ENCODE assay signal across 1 cellular context in genomic region chr19:49443366-49444099, GRCh38.
TF ChIP-seq lines count a peak whose summit lies in the region.

No MANE protein-coding gene starts in this region.

TF ChIP-seq in H1, 55 proteins besides CTCF, POLR2A, EP300 and RAD21:
- TF ChIP-seq EGR1 (IDR thresholded peaks at IDR 0.05; ENCODE audit: borderline replicate concordance, low read depth, low read length), result peak; percentile 92
- TF ChIP-seq TAF1 (IDR thresholded peaks at IDR 0.05; ENCODE audit: low read depth, low read length), result peak; percentile 49; the same call in 1 of the 2 replicates
- TF ChIP-seq ATF2 (IDR thresholded peaks at IDR 0.05; ENCODE audit: low read length), result no peak
- TF ChIP-seq EZH2 (IDR thresholded peaks at IDR 0.05; ENCODE audit: low read depth, low read length, severe bottlenecking), result no peak
- TF ChIP-seq SP1 (IDR thresholded peaks at IDR 0.05; ENCODE audit: low read depth, low read length), result 0 out of 2 replicates have a peak, but pooled peaks have one; percentile 46
- no peak; the same call in 1 of the 2 replicates for TF ChIP-seq POLR2AphosphoS5 (IDR thresholded peaks at IDR 0.05; ENCODE audit: low read depth, low read length)
- peak; percentile 73 for TF ChIP-seq CREB1 (IDR thresholded peaks at IDR 0.05)
- no peak for TF ChIP-seq HDAC6 (IDR thresholded peaks at IDR 0.05; ENCODE audit: low read depth, low read length)
- no peak for TF ChIP-seq FOSL1 (IDR thresholded peaks at IDR 0.05; ENCODE audit: insufficient read depth, low read depth, low read length)
- TF ChIP-seq MAFK (IDR thresholded peaks at IDR 0.05; ENCODE audit: low read depth, low read length), result no peak
- TF ChIP-seq NRF1 (IDR thresholded peaks at IDR 0.05; ENCODE audit: low read depth, low read length), result no peak
- TF ChIP-seq CHD2 (IDR thresholded peaks at IDR 0.05; ENCODE audit: low read length), result no peak; the same call in 1 of the 2 replicates
- no peak for TF ChIP-seq TAF7 (optimal IDR thresholded peaks at IDR 0.05; ENCODE audit: borderline replicate concordance, low read depth, low read length)
- TF ChIP-seq SIX5 (IDR thresholded peaks at IDR 0.05; ENCODE audit: low read depth, low read length), result peak; percentile 96
- TF ChIP-seq ASH2L (IDR thresholded peaks at IDR 0.05; ENCODE audit: low read length), result peak; percentile 36
- no peak for TF ChIP-seq CHD7 (IDR thresholded peaks at IDR 0.05; ENCODE audit: insufficient replicate concordance, low read length)
- TF ChIP-seq ATF3 (IDR thresholded peaks at IDR 0.05; ENCODE audit: insufficient read depth, low read depth, low read length), result peak; percentile 79; the same call in 1 of the 2 replicates
- TF ChIP-seq RBBP5 (IDR thresholded peaks at IDR 0.05; ENCODE audit: borderline replicate concordance, low read depth, low read length), result no peak; the same call in 1 of the 2 replicates
- TF ChIP-seq POU5F1 (IDR thresholded peaks at IDR 0.05; ENCODE audit: low read depth, low read length), result no peak
- TF ChIP-seq TBP (IDR thresholded peaks at IDR 0.05; ENCODE audit: low read depth, low read length), result no peak
- 0 out of 4 replicates have a peak, but pooled peaks of 1 of the 2 experiments have one; percentile 84 for TF ChIP-seq HDAC2 (IDR thresholded peaks at IDR 0.05; ENCODE audit: borderline replicate concordance in 1 of 2, low read depth in 2 of 2, low read length in 2 of 2)
- TF ChIP-seq E2F6 (IDR thresholded peaks at IDR 0.05), result no peak; the same call in 1 of the 2 replicates
- peak; percentile 7; the same call in 1 of the 2 replicates for TF ChIP-seq TEAD4 (IDR thresholded peaks at IDR 0.05; ENCODE audit: low read depth, low read length)
- TF ChIP-seq BCL11A (IDR thresholded peaks at IDR 0.05; ENCODE audit: low read depth in 2 of 2, low read length in 2 of 2), result no peak
- peak; percentile 39 to 55; a peak in 3 of 4 replicates for TF ChIP-seq SIN3A (conservative IDR thresholded peaks at IDR 0.05 in 1 of 2, IDR thresholded peaks at IDR 0.05 in 1 of 2; ENCODE audit: low read depth in 1 of 2, low read length in 2 of 2)
- no peak for TF ChIP-seq CTBP2 (IDR thresholded peaks at IDR 0.05; ENCODE audit: borderline replicate concordance, insufficient read depth, insufficient read length, low read length)
- no peak for TF ChIP-seq SUZ12 (IDR thresholded peaks at IDR 0.05; ENCODE audit: low read length)
- TF ChIP-seq KDM4A (IDR thresholded peaks at IDR 0.05; ENCODE audit: low read depth, low read length, severe bottlenecking), result peak; percentile 64
- TF ChIP-seq GTF2F1 (IDR thresholded peaks at IDR 0.05; ENCODE audit: borderline replicate concordance, low read depth, low read length), result 0 out of 2 replicates have a peak, but pooled peaks have one; percentile 5
- no peak for TF ChIP-seq SAP30 (IDR thresholded peaks at IDR 0.05; ENCODE audit: insufficient read depth, insufficient replicate concordance, low read length)
- TF ChIP-seq RXRA (IDR thresholded peaks at IDR 0.05; ENCODE audit: insufficient read depth, low read depth, low read length), result no peak
- TF ChIP-seq SIRT6 (IDR thresholded peaks at IDR 0.05; ENCODE audit: low read length), result no peak
- no peak for TF ChIP-seq SRF (IDR thresholded peaks at IDR 0.05; ENCODE audit: low read depth, low read length)
- no peak for TF ChIP-seq ZNF274 (IDR thresholded peaks at IDR 0.05; ENCODE audit: borderline replicate concordance, extremely low read depth, low read length)
- no peak for TF ChIP-seq GABPA (IDR thresholded peaks at IDR 0.05; ENCODE audit: borderline replicate concordance, insufficient read depth, low read length)
- TF ChIP-seq MAX (IDR thresholded peaks at IDR 0.05), result peak; percentile 66
- no peak; the same call in 1 of the 2 replicates for TF ChIP-seq SP4 (IDR thresholded peaks at IDR 0.05; ENCODE audit: low read length)
- TF ChIP-seq KDM1A (IDR thresholded peaks at IDR 0.05; ENCODE audit: borderline replicate concordance, low read length), result no peak
- TF ChIP-seq RNF2 (IDR thresholded peaks at IDR 0.05; ENCODE audit: borderline replicate concordance, low read depth, low read length, missing control alignments, poor library complexity, severe bottlenecking), result no peak
- TF ChIP-seq JUND (IDR thresholded peaks at IDR 0.05; ENCODE audit: low read length), result no peak
- no peak for TF ChIP-seq CHD1 (IDR thresholded peaks at IDR 0.05; ENCODE audit: low read depth, low read length)
- TF ChIP-seq SP2 (IDR thresholded peaks at IDR 0.05; ENCODE audit: low read length), result no peak
- no peak for TF ChIP-seq KDM5A (IDR thresholded peaks at IDR 0.05; ENCODE audit: low read length)
- TF ChIP-seq CBX5 (IDR thresholded peaks at IDR 0.05; ENCODE audit: low read depth, low read length), result no peak
- no peak for TF ChIP-seq USF2 (IDR thresholded peaks at IDR 0.05; ENCODE audit: low read length)
- TF ChIP-seq YY1 (IDR thresholded peaks at IDR 0.05; ENCODE audit: low read depth, low read length), result peak; percentile 53; the same call in 1 of the 2 replicates
- no peak for TF ChIP-seq BACH1 (IDR thresholded peaks at IDR 0.05; ENCODE audit: low read length)
- TF ChIP-seq RFX5 (IDR thresholded peaks at IDR 0.05; ENCODE audit: borderline replicate concordance, low read depth, low read length), result no peak
- no peak for TF ChIP-seq BRCA1 (IDR thresholded peaks at IDR 0.05; ENCODE audit: low read depth, low read length)
- TF ChIP-seq NANOG (IDR thresholded peaks at IDR 0.05; ENCODE audit: insufficient read depth, low read depth, low read length, poor library complexity, severe bottlenecking), result no peak
- TF ChIP-seq CEBPB (IDR thresholded peaks at IDR 0.05; ENCODE audit: low read depth, low read length), result no peak
- no peak for TF ChIP-seq JUN (IDR thresholded peaks at IDR 0.05; ENCODE audit: low read depth, low read length)
- no peak for TF ChIP-seq CBX8 (IDR thresholded peaks at IDR 0.05; ENCODE audit: borderline replicate concordance, low read depth, low read length)
- TF ChIP-seq TCF12 (IDR thresholded peaks at IDR 0.05; ENCODE audit: low read depth, low read length), result 0 out of 2 replicates have a peak, but pooled peaks have one; percentile 21
- peak; percentile 31; the same call in 1 of the 2 replicates for TF ChIP-seq PHF8 (conservative IDR thresholded peaks at IDR 0.05; ENCODE audit: low read depth, low read length)
